8 cellular contexts compared by ENCODE assay signal in the genomic region with DNA sequence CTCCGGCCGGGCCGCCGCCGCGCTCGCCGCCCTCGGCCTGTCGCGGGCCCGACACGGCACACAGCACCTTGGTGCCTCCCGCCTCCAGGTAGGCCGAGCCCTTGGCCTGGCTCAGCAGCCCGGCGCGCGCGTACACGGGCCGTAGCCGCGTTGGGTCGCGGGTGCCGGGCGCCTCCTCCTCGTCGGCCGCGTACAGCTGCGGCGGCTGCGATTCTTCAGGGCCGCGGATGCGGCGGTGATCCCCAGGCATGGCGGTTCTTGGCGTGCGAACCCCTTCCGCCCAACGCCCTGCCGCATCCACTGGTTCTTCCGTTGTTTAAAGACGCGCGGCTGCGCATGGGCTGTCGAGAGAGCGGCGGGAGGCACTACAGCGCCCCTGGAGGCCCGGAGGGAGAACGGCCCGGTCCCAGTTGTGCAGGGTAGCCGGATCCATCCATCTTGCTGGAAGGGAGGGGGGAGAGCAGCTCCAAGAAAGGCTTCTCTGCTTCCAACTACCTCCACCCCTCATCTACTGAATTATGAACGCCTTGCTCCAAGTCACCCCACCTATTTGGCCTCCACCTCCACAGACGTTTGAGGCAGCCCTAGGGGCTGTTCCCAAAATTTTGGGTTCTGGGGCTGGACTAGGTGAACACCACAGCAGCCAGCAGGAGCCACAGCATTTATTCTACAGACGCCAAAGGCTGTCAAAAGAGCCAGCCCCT. TPM values are rescaled to one million over a fixed set of nuclear protein-coding genes. Genes with fewer than 3 reads are reported as not detected.
DNase-seq lines count a peak whose midpoint lies in the region; ATAC-seq and TF ChIP-seq lines count a peak whose summit lies in the region.

A gene (minus strand): TSS at position 290 of the 704 bp plus-strand sequence. CDS start 40 bp downstream, at position 250.

- H3K36me3 ChIP-seq in thoracic aorta = peaks cover 39% of the 10 kb centered on the region

- no peaks in the 10 kb centered on the region for H3K9me3 ChIP-seq in thoracic aorta

- H3K4me1 ChIP-seq in thoracic aorta (ENCODE audit: control insufficient read depth in 1 of 2, low read depth in 2 of 2) = peaks cover 14 to 22% of the 10 kb centered on the region in 2 donors

- peak within 1 kb of the TSS; percentile 88 for H3K4me3 Mint-ChIP-seq in activated naive CD4-positive, alpha-beta T cell treated with anti-CD3 and anti-CD28 coated beads, Interleukin-2, amount 50 U/mL, for 24 hours
- H3K4me3 Mint-ChIP-seq in glutamatergic neuron (ENCODE audit: unreplicated experiment) = peak within 1 kb of the TSS; percentile 85
- H3K4me3 Mint-ChIP-seq in osteocyte (ENCODE audit: unreplicated experiment) = peak within 1 kb of the TSS; percentile 79

- no peaks in the 10 kb centered on the region for H3K27me3 ChIP-seq in thoracic aorta (replicated peaks; ENCODE audit: insufficient read depth)

- no peaks in the 10 kb centered on the region for H3K9me3 Mint-ChIP-seq in activated naive CD4-positive, alpha-beta T cell treated with anti-CD3 and anti-CD28 coated beads, Interleukin-2, amount 50 U/mL, for 24 hours
- H3K9me3 Mint-ChIP-seq in glutamatergic neuron (ENCODE audit: unreplicated experiment) (peaks cover 8% of the 10 kb centered on the region), osteocyte (ENCODE audit: unreplicated experiment) (no peaks in the 10 kb centered on the region)

- ATAC-seq in HG02642 (IDR thresholded peaks at IDR 0.05; ENCODE audit: poor library complexity, unreplicated experiment) (peak; percentile 89), SK-N-SH treated with all-trans-retinoic acid at 6 μM for 48 hours (peak; percentile 95), thoracic aorta (ENCODE audit: insufficient number of reproducible peaks, low FRiP score, low read depth) (peak; percentile 87)

- peaks cover 13% of the 10 kb centered on the region for H3K4me1 Mint-ChIP-seq in activated naive CD4-positive, alpha-beta T cell treated with anti-CD3 and anti-CD28 coated beads, Interleukin-2, amount 50 U/mL, for 24 hours
- H3K4me1 Mint-ChIP-seq in glutamatergic neuron (ENCODE audit: low read depth, unreplicated experiment) (peaks cover 3% of the 10 kb centered on the region), osteocyte (ENCODE audit: unreplicated experiment) (peaks cover 22% of the 10 kb centered on the region)

- H3K4me3 ChIP-seq in GM12865 (ENCODE audit: low read depth, low read length) (peak within 1 kb of the TSS; percentile 67), thoracic aorta (peak within 1 kb of the TSS; percentile 94)

- peak; percentile 94 for TF ChIP-seq CTCF in GM12865 (IDR thresholded peaks at IDR 0.05; ENCODE audit: insufficient read depth, low read depth, low read length, missing control alignments)
- peak; percentile 77 for TF ChIP-seq CTCF in glutamatergic neuron (IDR thresholded peaks at IDR 0.05; ENCODE audit: partially characterized antibody, unreplicated experiment)
- peak; percentile 93 for TF ChIP-seq CTCF in osteocyte (IDR thresholded peaks at IDR 0.05)
- TF ChIP-seq CTCF in thoracic aorta (IDR thresholded peaks at IDR 0.05) = peak; percentile 87

- peak within 1 kb of the TSS; percentile 64 to 85 for H3K27ac ChIP-seq in thoracic aorta

- peaks cover 1% of the 10 kb centered on the region for H3K36me3 Mint-ChIP-seq in activated naive CD4-positive, alpha-beta T cell treated with anti-CD3 and anti-CD28 coated beads, Interleukin-2, amount 50 U/mL, for 24 hours
- H3K36me3 Mint-ChIP-seq in glutamatergic neuron (ENCODE audit: unreplicated experiment) = no peaks in the 10 kb centered on the region
- H3K36me3 Mint-ChIP-seq in osteocyte (ENCODE audit: unreplicated experiment) = peaks cover 32% of the 10 kb centered on the region

- H3K27ac Mint-ChIP-seq in activated naive CD4-positive, alpha-beta T cell treated with anti-CD3 and anti-CD28 coated beads, Interleukin-2, amount 50 U/mL, for 24 hours = peak within 1 kb of the TSS; percentile 95
- H3K27ac Mint-ChIP-seq in glutamatergic neuron (ENCODE audit: unreplicated experiment) = peak within 1 kb of the TSS; percentile 92
- H3K27ac Mint-ChIP-seq in osteocyte (ENCODE audit: unreplicated experiment) = peak within 1 kb of the TSS; percentile 88

- H3K27me3 Mint-ChIP-seq in activated naive CD4-positive, alpha-beta T cell treated with anti-CD3 and anti-CD28 coated beads, Interleukin-2, amount 50 U/mL, for 24 hours = no peaks in the 10 kb centered on the region
- H3K27me3 Mint-ChIP-seq in glutamatergic neuron (ENCODE audit: unreplicated experiment) = peaks cover 5% of the 10 kb centered on the region
- H3K27me3 Mint-ChIP-seq in osteocyte (ENCODE audit: unreplicated experiment) = no peaks in the 10 kb centered on the region

- DNase-seq in GM12865 (ENCODE audit: low read depth) = peak; percentile 97
- DNase-seq in NCI-H1092 treated with DMSO at 0.1 percent for 48 hours (lab: John Stamatoyannopoulos, UW) = peak; percentile 92
- DNase-seq in glutamatergic neuron = peak; percentile 93
- DNase-seq in osteocyte (ENCODE audit: extremely low spot score, unreplicated experiment) = peak; percentile 97
- peak; percentile 79 for DNase-seq in thoracic aorta (ENCODE audit: low spot score)

TF ChIP-seq in SK-N-SH treated with all-trans-retinoic acid at 6 μM for 48 hours, 23 proteins besides CTCF, POLR2A, EP300 and RAD21:
- TF ChIP-seq SNAI2 (CRISPR knock-in tag; IDR thresholded peaks at IDR 0.05) (no peak), TCF4 (CRISPR knock-in tag; IDR thresholded peaks at IDR 0.05; ENCODE audit: borderline replicate concordance) (no peak)
- TF ChIP-seq, protein P1, sequence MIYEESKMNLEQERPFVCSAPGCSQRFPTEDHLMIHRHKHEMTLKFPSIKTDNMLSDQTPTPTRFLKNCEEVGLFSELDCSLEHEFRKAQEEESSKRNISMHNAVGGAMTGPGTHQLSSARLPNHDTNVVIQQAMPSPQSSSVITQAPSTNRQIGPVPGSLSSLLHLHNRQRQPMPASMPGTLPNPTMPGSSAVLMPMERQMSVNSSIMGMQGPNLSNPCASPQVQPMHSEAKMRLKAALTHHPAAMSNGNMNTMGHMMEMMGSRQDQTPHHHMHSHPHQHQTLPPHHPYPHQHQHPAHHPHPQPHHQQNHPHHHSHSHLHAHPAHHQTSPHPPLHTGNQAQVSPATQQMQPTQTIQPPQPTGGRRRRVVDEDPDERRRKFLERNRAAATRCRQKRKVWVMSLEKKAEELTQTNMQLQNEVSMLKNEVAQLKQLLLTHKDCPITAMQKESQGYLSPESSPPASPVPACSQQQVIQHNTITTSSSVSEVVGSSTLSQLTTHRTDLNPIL (CRISPR knock-in tag; IDR thresholded peaks at IDR 0.05; ENCODE audit: low read depth) = no peak

RNA-seq across cellular contexts. Expression of the gene that starts here (rescaled TPM):
- 62.8 TPM for total RNA-seq in glutamatergic neuron (ENCODE audit: unreplicated experiment)
- total RNA-seq in osteocyte = 55.2 and 66.2 TPM in 2 replicates
- total RNA-seq in thoracic aorta = 10 to 100 TPM; 16.1 to 39.3 TPM

Comparison
In these comparisons a context has a peak if more than half of its experiments do, and no peak if none do; other contexts are left out.
1. Peak in every context shown above with its lines: DNase-seq, ATAC-seq, H3K4me3 ChIP-seq and H3K27ac ChIP-seq.